In genomic region chr1:27496604-27497155, GRCh38 we compare ENCODE assay signal across 12 cellular contexts.
DNase-seq lines count a peak whose midpoint lies in the region; ATAC-seq and TF ChIP-seq lines count a peak whose summit lies in the region.
"Had no signal": no experiment of that assay in that cellular context is flagged by ENCODE, and none has a peak within 500 bp of the region (broad histone marks: within the 10 kb centered on the region; RNA-seq: fewer than 3 reads in every experiment).

No MANE protein-coding gene starts in this region.

- ATAC-seq in stimulated activated memory B cell treated with anti-CD40 and anti-IgM and Interleukin-4, amounts not matched to agents 10 μg/mL and 1 μg/mL and 100 μg/mL, for 72 hours = peak; percentile 34

- in situ Hi-C loops in astrocyte of the cerebellum (cut with HindIII; ENCODE audit: low sequenced_read_pairs) (no loop called here), GM13976 (cut with MboI; ENCODE audit: low sequenced_read_pairs, unreplicated experiment) (no loop called here)

- H3K36me3 Mint-ChIP-seq in stimulated activated memory B cell treated with anti-CD40 and anti-IgM and Interleukin-4, amounts not matched to agents 10 μg/mL and 1 μg/mL and 100 μg/mL, for 72 hours = no peaks in the 10 kb centered on the region
- H3K36me3 Mint-ChIP-seq: naive B cell had no signal

- peak; percentile 39 for DNase-seq in DMS53 (lab: John Stamatoyannopoulos, UW)
- DNase-seq in DMS53 treated with DMSO at 0.1 percent for 48 hours (lab: John Stamatoyannopoulos, UW; ENCODE audit: unreplicated experiment) = no peak
- DNase-seq in astrocyte of the cerebellum (ENCODE audit: low read depth) = no peak
- peak; percentile 91 for DNase-seq in iPS DF 19.7 (ENCODE audit: low read depth, low spot score)
- DNase-seq in GM13976 (ENCODE audit: low spot score) = no peak
- no peak for DNase-seq in NCI-H1694 (lab: John Stamatoyannopoulos, UW)
- DNase-seq in HPDE6-E6E7 (ENCODE audit: extremely low spot score) = no peak
- DNase-seq: 8988T; naive B cell; stimulated activated CD8-positive, alpha-beta memory T cell treated with anti-CD3 and anti-CD28 coated beads, Interleukin-4, amount 100 ng/mL, for 48 hours had no signal

- no peak overlapping the region for H3K4me3 Mint-ChIP-seq in stimulated activated memory B cell treated with anti-CD40 and anti-IgM and Interleukin-4, amounts not matched to agents 10 μg/mL and 1 μg/mL and 100 μg/mL, for 72 hours
- H3K4me3 Mint-ChIP-seq: naive B cell; T-helper 1 cell treated with Interleukin-12 subunit alpha and Interleukin-12 subunit beta and Interleukin-4 antibody, amounts not matched to agents 30 μg/mL and 1 μg/mL, for 36 hours had no signal

- no peaks in the 10 kb centered on the region for H3K9me3 Mint-ChIP-seq in stimulated activated memory B cell treated with anti-CD40 and anti-IgM and Interleukin-4, amounts not matched to agents 10 μg/mL and 1 μg/mL and 100 μg/mL, for 72 hours
- H3K9me3 Mint-ChIP-seq: naive B cell; T-helper 1 cell treated with Interleukin-12 subunit alpha and Interleukin-12 subunit beta and Interleukin-4 antibody, amounts not matched to agents 30 μg/mL and 1 μg/mL, for 36 hours had no signal

- H3K4me3 ChIP-seq in astrocyte of the cerebellum (ENCODE audit: low read depth, low read length) = no peak overlapping the region

- H3K27ac Mint-ChIP-seq in stimulated activated memory B cell treated with anti-CD40 and anti-IgM and Interleukin-4, amounts not matched to agents 10 μg/mL and 1 μg/mL and 100 μg/mL, for 72 hours = no peak overlapping the region
- H3K27ac Mint-ChIP-seq: T-helper 1 cell treated with Interleukin-12 subunit alpha and Interleukin-12 subunit beta and Interleukin-4 antibody, amounts not matched to agents 30 μg/mL and 1 μg/mL, for 36 hours had no signal

- H3K27me3 Mint-ChIP-seq in stimulated activated memory B cell treated with anti-CD40 and anti-IgM and Interleukin-4, amounts not matched to agents 10 μg/mL and 1 μg/mL and 100 μg/mL, for 72 hours = no peaks in the 10 kb centered on the region
- H3K27me3 Mint-ChIP-seq: naive B cell had no signal

- H3K4me1 Mint-ChIP-seq in stimulated activated memory B cell treated with anti-CD40 and anti-IgM and Interleukin-4, amounts not matched to agents 10 μg/mL and 1 μg/mL and 100 μg/mL, for 72 hours = peaks cover 40% of the 10 kb centered on the region

- TF ChIP-seq CTCF in astrocyte of the cerebellum (IDR thresholded peaks at IDR 0.05; ENCODE audit: low read depth, low read length, missing control alignments) (peak; percentile 55), GM13976 (IDR thresholded peaks at IDR 0.05; ENCODE audit: borderline replicate concordance, control extremely low read depth, extremely low read depth, insufficient read depth, missing control alignments) (no peak)

Comparison
In these comparisons a context has a peak if more than half of its experiments do, and no peak if none do; other contexts are left out.
1. DNase-seq: peak in DMS53 (single experiment) and iPS DF 19.7 (single experiment); none in DMS53 treated with DMSO at 0.1 percent for 48 hours (single experiment), astrocyte of the cerebellum (single experiment), GM13976 (single experiment), NCI-H1694 (single experiment) and HPDE6-E6E7 (single experiment).